Comparison of ENCODE assay signal across 20 cellular contexts in the genomic region with DNA sequence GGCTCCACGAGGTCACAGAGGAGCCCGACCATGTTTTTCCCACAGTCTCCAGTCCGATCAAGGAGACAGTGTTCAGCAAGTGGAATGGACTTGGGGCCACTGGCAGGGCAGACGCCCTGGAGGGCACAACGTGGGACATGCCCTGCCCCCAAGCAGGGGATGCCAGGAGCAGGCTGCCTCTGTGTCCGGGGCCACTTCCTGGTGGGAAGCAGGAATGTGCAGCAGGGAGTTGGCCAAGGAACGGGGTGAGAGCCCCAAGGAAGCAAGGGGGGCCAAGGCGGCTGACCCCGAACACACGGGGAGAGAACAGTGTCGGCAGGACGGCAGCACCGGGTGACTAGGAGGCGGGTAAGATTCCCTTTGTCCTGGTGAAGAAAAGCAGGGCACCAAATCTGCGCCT.
A peak's percentile ranks its signal among the peaks of the same experiment; 100 is the strongest.
DNase-seq lines count a peak whose midpoint lies in the region; ATAC-seq and TF ChIP-seq lines count a peak whose summit lies in the region.
"Had no signal": no experiment of that assay in that cellular context is flagged by ENCODE, and none has a peak within 500 bp of the region (broad histone marks: within the 10 kb centered on the region; RNA-seq: fewer than 3 reads in every experiment).

No MANE protein-coding gene starts in this region.

- H3K27ac ChIP-seq in HCT116 (ENCODE audit: low read depth, low read length) (no peak overlapping the region), cingulate gyrus (ENCODE audit: low read depth, low read length) (peak overlapping the region; percentile 39), temporal lobe (ENCODE audit: low read depth, low read length) (peak overlapping the region; percentile 13)
- H3K27ac ChIP-seq: A549, GM23248, Peyer's patch had no signal

- H3K4me2 ChIP-seq in HCT116 (ENCODE audit: low read length), result no peak overlapping the region
- H3K4me2 ChIP-seq: A549 had no signal

- H2AFZ ChIP-seq in HCT116 (ENCODE audit: low read depth, low read length, poor library complexity, severe bottlenecking), result no peak overlapping the region
- H2AFZ ChIP-seq: GM23248 had no signal

- H3K9me2 ChIP-seq in HCT116 (ENCODE audit: insufficient read depth), result no peaks in the 10 kb centered on the region

- no peaks in the 10 kb centered on the region for H4K20me1 ChIP-seq in HCT116 (ENCODE audit: insufficient read depth)

- peaks cover 0 to 6% of the 10 kb centered on the region in 2 experiments; a peak in 2 of 4 replicates for H3K4me1 ChIP-seq in HCT116 (ENCODE audit: control insufficient read depth in 1 of 2, insufficient read depth in 2 of 2, low read length in 2 of 2)

- POLR2A ChIA-PET in HCT116 (lab: Charles Lee), result no interaction called here

- no peaks in the 10 kb centered on the region; the same call in 1 of the 2 replicates for H3K79me2 ChIP-seq in HCT116 (ENCODE audit: insufficient read depth, low read length)

- no peak overlapping the region for H3K9ac ChIP-seq in HCT116 (ENCODE audit: low read length)
- H3K9ac ChIP-seq: GM23248, KMS-11 had no signal

- no peaks in the 10 kb centered on the region for H3K36me3 ChIP-seq in HCT116 (ENCODE audit: control insufficient read depth in 1 of 2, insufficient read depth in 2 of 2, low read length in 2 of 2)

- no peak for ATAC-seq in HCT116
- ATAC-seq in GM21360 (IDR thresholded peaks at IDR 0.05; ENCODE audit: unreplicated experiment), result no peak
- ATAC-seq in GM21390 (IDR thresholded peaks at IDR 0.05; ENCODE audit: unreplicated experiment), result no peak
- ATAC-seq in HG03025 (IDR thresholded peaks at IDR 0.05; ENCODE audit: low FRiP score, unreplicated experiment), result no peak
- ATAC-seq: A549 had no signal

- no peak for TF ChIP-seq RAD21 in HCT116 (IDR thresholded peaks at IDR 0.05; ENCODE audit: low read depth)

- no peak overlapping the region for H3K4me3 ChIP-seq in HCT116 (replicated peaks in 1 of 2; ENCODE audit: low read depth in 1 of 2, low read length in 2 of 2)
- H3K4me3 ChIP-seq: A549, GM23248, Peyer's patch had no signal

- no peak for DNase-seq in HCT116 (ENCODE audit: low read depth, low spot score)
- peak; percentile 1 for DNase-seq in middle frontal gyrus (ENCODE audit: extremely low spot score, low spot score)
- DNase-seq: CD4-positive, CD25-positive, alpha-beta regulatory T cell; EL; GF-D8; GM23248; HCEC 1CT; NCI-H1105; NCI-H1694; NCI-H2081 treated with DMSO at 0.1 percent for 48 hours; NCI-H2171 treated with DMSO at 0.1 percent for 48 hours; NCI-H524 treated with DMSO at 0.1 percent for 48 hours; Peyer's patch had no signal

- TSS peak; percentile 16 for BruUV-seq in HCT116 (replicated peaks; lab: Mats Ljungman, UMichigan)

- intact Hi-C loops in HCT116 (cut with micrococcal nuclease), result no loop called here

- no peaks in the 10 kb centered on the region for H3K27me3 ChIP-seq in HCT116 (ENCODE audit: insufficient read depth, low read length)
- H3K27me3 ChIP-seq: Peyer's patch had no signal

- no peak for TF ChIP-seq CTCF in HCT116 (IDR thresholded peaks at IDR 0.05 in 2 of 3, conservative IDR thresholded peaks at IDR 0.05 in 1 of 3; ENCODE audit: borderline replicate concordance in 1 of 3, insufficient read depth in 1 of 3, low read depth in 2 of 3, low read length in 2 of 3)

- RAD21 ChIA-PET in HCT116 (lab: Charles Lee; ENCODE audit: low non-redundant PET in 1 of 2, low total read pairs in 2 of 2, uncharacterized antibody in 2 of 2, unreplicated experiment in 2 of 2), result no interaction called here

- CTCF ChIA-PET in HCT116 (lab: Charles Lee), result no interaction called here

- no peaks in the 10 kb centered on the region for H3K9me3 ChIP-seq in HCT116 (ENCODE audit: control insufficient read depth in 1 of 2, insufficient read depth in 1 of 2, low read depth in 1 of 2, low read length in 2 of 2)
- H3K9me3 ChIP-seq: A549, Peyer's patch had no signal

- TF ChIP-seq POLR2A in HCT116 (IDR thresholded peaks at IDR 0.05; ENCODE audit: borderline replicate concordance, extremely low read depth, insufficient read depth, insufficient read length), result no peak

TF ChIP-seq in HCT116, 20 proteins besides CTCF, POLR2A, EP300 and RAD21:
- TF ChIP-seq CBX3 (IDR thresholded peaks at IDR 0.05; ENCODE audit: low read depth) (no peak), ZFX (IDR thresholded peaks at IDR 0.05) (no peak), POLR2AphosphoS5 (IDR thresholded peaks at IDR 0.05; ENCODE audit: low read depth, low read length) (no peak), CEBPB (IDR thresholded peaks at IDR 0.05; ENCODE audit: low read depth) (no peak), SIN3A (IDR thresholded peaks at IDR 0.05; ENCODE audit: low read depth) (no peak), FOSL1 (IDR thresholded peaks at IDR 0.05; ENCODE audit: low read depth) (no peak), EZH2phosphoT487 (IDR thresholded peaks at IDR 0.05; ENCODE audit: borderline replicate concordance) (no peak), SP1 (IDR thresholded peaks at IDR 0.05; ENCODE audit: low read depth) (no peak), YY1 (IDR thresholded peaks at IDR 0.05; ENCODE audit: extremely low read depth, insufficient replicate concordance, low read depth, low read length) (no peak)
- TF ChIP-seq, protein P1, sequence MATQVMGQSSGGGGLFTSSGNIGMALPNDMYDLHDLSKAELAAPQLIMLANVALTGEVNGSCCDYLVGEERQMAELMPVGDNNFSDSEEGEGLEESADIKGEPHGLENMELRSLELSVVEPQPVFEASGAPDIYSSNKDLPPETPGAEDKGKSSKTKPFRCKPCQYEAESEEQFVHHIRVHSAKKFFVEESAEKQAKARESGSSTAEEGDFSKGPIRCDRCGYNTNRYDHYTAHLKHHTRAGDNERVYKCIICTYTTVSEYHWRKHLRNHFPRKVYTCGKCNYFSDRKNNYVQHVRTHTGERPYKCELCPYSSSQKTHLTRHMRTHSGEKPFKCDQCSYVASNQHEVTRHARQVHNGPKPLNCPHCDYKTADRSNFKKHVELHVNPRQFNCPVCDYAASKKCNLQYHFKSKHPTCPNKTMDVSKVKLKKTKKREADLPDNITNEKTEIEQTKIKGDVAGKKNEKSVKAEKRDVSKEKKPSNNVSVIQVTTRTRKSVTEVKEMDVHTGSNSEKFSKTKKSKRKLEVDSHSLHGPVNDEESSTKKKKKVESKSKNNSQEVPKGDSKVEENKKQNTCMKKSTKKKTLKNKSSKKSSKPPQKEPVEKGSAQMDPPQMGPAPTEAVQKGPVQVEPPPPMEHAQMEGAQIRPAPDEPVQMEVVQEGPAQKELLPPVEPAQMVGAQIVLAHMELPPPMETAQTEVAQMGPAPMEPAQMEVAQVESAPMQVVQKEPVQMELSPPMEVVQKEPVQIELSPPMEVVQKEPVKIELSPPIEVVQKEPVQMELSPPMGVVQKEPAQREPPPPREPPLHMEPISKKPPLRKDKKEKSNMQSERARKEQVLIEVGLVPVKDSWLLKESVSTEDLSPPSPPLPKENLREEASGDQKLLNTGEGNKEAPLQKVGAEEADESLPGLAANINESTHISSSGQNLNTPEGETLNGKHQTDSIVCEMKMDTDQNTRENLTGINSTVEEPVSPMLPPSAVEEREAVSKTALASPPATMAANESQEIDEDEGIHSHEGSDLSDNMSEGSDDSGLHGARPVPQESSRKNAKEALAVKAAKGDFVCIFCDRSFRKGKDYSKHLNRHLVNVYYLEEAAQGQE (IDR thresholded peaks at IDR 0.05; ENCODE audit: low read depth), result no peak
- TF ChIP-seq, protein P2, sequence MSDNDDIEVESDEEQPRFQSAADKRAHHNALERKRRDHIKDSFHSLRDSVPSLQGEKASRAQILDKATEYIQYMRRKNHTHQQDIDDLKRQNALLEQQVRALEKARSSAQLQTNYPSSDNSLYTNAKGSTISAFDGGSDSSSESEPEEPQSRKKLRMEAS (IDR thresholded peaks at IDR 0.05), result no peak
- TF ChIP-seq, protein P3, sequence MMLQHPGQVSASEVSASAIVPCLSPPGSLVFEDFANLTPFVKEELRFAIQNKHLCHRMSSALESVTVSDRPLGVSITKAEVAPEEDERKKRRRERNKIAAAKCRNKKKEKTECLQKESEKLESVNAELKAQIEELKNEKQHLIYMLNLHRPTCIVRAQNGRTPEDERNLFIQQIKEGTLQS (IDR thresholded peaks at IDR 0.05), result no peak
